In the genomic region with DNA sequence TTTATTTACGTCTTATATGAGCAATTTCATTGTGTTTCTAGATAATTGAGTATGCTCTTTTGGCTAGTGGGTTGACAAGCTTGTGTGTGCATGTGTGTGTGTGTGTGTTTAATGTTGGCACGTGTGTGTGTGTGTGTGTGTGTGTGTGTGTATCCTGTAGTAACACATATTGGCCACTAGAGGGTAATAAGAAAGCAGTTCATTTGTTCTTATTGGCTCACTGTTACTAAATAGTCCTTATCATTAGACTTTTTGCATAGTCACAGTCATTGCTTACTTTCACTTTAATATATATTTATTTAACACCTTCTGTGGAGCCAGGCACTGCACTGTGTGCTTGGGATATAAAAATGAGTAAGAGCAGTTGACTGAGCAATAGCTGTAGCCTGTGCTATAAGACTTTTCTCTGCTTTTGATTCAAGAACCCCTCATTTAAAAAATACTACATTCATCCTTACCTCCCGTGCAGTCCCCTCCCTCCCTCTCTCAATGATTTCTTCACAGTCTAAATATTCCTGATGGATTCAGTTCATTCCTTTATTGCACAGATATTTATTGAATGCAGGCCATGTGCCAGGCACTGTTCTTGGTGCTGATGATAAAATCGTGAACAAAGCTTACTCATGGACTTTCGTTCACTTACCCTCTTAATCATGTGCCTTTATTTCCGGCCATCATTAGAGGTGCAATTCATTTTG, we compare ENCODE assay signal across 8 cellular contexts.
DNase-seq lines count a peak whose midpoint lies in the region; ATAC-seq and TF ChIP-seq lines count a peak whose summit lies in the region.

No MANE protein-coding gene starts in this region.

- H3K4me3 ChIP-seq in OCI-LY3 (ENCODE audit: low read length) (peak overlapping the region; percentile 38), lung (no peak overlapping the region)

- H3K27ac ChIP-seq in OCI-LY3 (ENCODE audit: low read length) (no peak overlapping the region), lung (ENCODE audit: low read depth in 1 of 2, low read length in 1 of 2) (peak overlapping the region in 1 of 2 donors; percentile 76)

- peak; percentile 51 for TF ChIP-seq CTCF in OCI-LY3 (IDR thresholded peaks at IDR 0.05; ENCODE audit: low read depth, low read length)
- peak; percentile 51 for TF ChIP-seq CTCF in lung (IDR thresholded peaks at IDR 0.05; ENCODE audit: control extremely low read depth, extremely low read depth)

- H3K27ac Mint-ChIP-seq in central memory CD8-positive, alpha-beta T cell (ENCODE audit: low read depth), result peak overlapping the region; percentile 74

- peak overlapping the region; percentile 46 for H3K4me2 ChIP-seq in OCI-LY3 (ENCODE audit: low read length)

- no peaks in the 10 kb centered on the region for H3K9me3 ChIP-seq in OCI-LY3 (ENCODE audit: insufficient read depth, low read length)
- no peaks in the 10 kb centered on the region for H3K9me3 ChIP-seq in lung (ENCODE audit: control insufficient read depth in 2 of 2, insufficient read depth in 1 of 2, low read length in 1 of 2)

- peaks cover 74% of the 10 kb centered on the region for H3K4me1 Mint-ChIP-seq in central memory CD8-positive, alpha-beta T cell

- DNase-seq in Caki2 (ENCODE audit: low read depth) (peak; percentile 77), HCEC 1CT (peak; percentile 67), lung (ENCODE audit: low spot score) (no peak), superior temporal gyrus (ENCODE audit: extremely low spot score) (no peak)
- no peak for DNase-seq in central memory CD8-positive, alpha-beta T cell (ENCODE audit: low spot score in 2 of 2)
- no peak for DNase-seq in activated CD8-positive, alpha-beta memory T cell treated with anti-CD3 and anti-CD28 coated beads for 24 hours

- peak; percentile 61 for ATAC-seq in central memory CD8-positive, alpha-beta T cell (replicated peaks; ENCODE audit: extremely low read depth, poor library complexity, severe bottlenecking)
- peak; percentile 86 for ATAC-seq in lung (ENCODE audit: insufficient read depth, low FRiP score)
- no peak for ATAC-seq in GM21526 (IDR thresholded peaks at IDR 0.05; ENCODE audit: low FRiP score, unreplicated experiment)

- no peaks in the 10 kb centered on the region for H3K9me3 Mint-ChIP-seq in central memory CD8-positive, alpha-beta T cell

- H3K36me3 Mint-ChIP-seq in central memory CD8-positive, alpha-beta T cell (ENCODE audit: insufficient read depth), result peaks cover 11% of the 10 kb centered on the region

- peak overlapping the region; percentile 63 for H3K4me3 Mint-ChIP-seq in central memory CD8-positive, alpha-beta T cell

- 27 to 36% methylated on average over 6 of the region's 6 CpGs for WGBS in lung, 2 donors

- H3K36me3 ChIP-seq in OCI-LY3 (replicated peaks; ENCODE audit: low read depth, low read length), result peaks cover 3% of the 10 kb centered on the region
- no peaks in the 10 kb centered on the region for H3K36me3 ChIP-seq in lung (ENCODE audit: control insufficient read depth in 2 of 2, insufficient read depth in 2 of 2, low read length in 2 of 2)

- in situ Hi-C loops in Caki2 (cut with HindIII; ENCODE audit: low pct_unique_long_range_greater_than_20kb, low sequenced_read_pairs), result no loop called here

- peaks cover 23% of the 10 kb centered on the region for H3K4me1 ChIP-seq in OCI-LY3 (ENCODE audit: low read length)
- H3K4me1 ChIP-seq in lung (ENCODE audit: control insufficient read depth in 2 of 2, insufficient read depth in 2 of 2, low read length in 2 of 2), result peaks cover 12 to 22% of the 10 kb centered on the region in 2 donors

- H3K79me2 ChIP-seq in OCI-LY3 (ENCODE audit: low read length), result peaks cover 99% of the 10 kb centered on the region

- H4K20me1 ChIP-seq in OCI-LY3 (ENCODE audit: insufficient read depth, low read length), result peaks cover 87% of the 10 kb centered on the region

- H3K9ac ChIP-seq in OCI-LY3 (ENCODE audit: low read length), result no peak overlapping the region

- H3K27me3 ChIP-seq in OCI-LY3 (ENCODE audit: low read depth, low read length), result no peaks in the 10 kb centered on the region
- H3K27me3 ChIP-seq in lung (ENCODE audit: control insufficient read depth, insufficient read depth), result no peaks in the 10 kb centered on the region

- H3K27me3 Mint-ChIP-seq in central memory CD8-positive, alpha-beta T cell, result no peaks in the 10 kb centered on the region

- no peak overlapping the region for H2AFZ ChIP-seq in OCI-LY3 (ENCODE audit: low read depth, low read length)

Comparison
In these comparisons a context has a peak if more than half of its experiments do, and no peak if none do; other contexts are left out.
1. DNase-seq: peak in Caki2 (single experiment) and HCEC 1CT (single experiment); none in central memory CD8-positive, alpha-beta T cell (0 of 2), lung (single experiment), superior temporal gyrus (single experiment) and activated CD8-positive, alpha-beta memory T cell treated with anti-CD3 and anti-CD28 coated beads for 24 hours (single experiment).